8 cellular contexts compared by ENCODE assay signal in genomic region chrX:71098302-71098701, GRCh38. TPM values are rescaled to one million over a fixed set of nuclear protein-coding genes. Genes with fewer than 3 reads are reported as not detected.
A peak's percentile ranks its signal among the peaks of the same experiment; 100 is the strongest.
DNase-seq lines count a peak whose midpoint lies in the region; ATAC-seq, FAIRE-seq and TF ChIP-seq lines count a peak whose summit lies in the region.

No MANE protein-coding gene starts in this region.

- H3K9me3 Mint-ChIP-seq in activated CD4-positive, alpha-beta memory T cell treated with anti-CD3 and anti-CD28 coated beads, Interleukin-2, amount 10 ng/mL, durations not matched to agents 7 days and 5 days = no peaks in the 10 kb centered on the region
- H3K9me3 Mint-ChIP-seq in endothelial cell (ENCODE audit: unreplicated experiment) (no peaks in the 10 kb centered on the region), naive B cell (peaks cover 0 to 5% (median 0%) of the 10 kb centered on the region in 7 donors)

- H3K9me3 ChIP-seq in testis = no peaks in the 10 kb centered on the region

- peaks cover 47% of the 10 kb centered on the region for H3K4me1 Mint-ChIP-seq in activated CD4-positive, alpha-beta memory T cell treated with anti-CD3 and anti-CD28 coated beads, Interleukin-2, amount 10 ng/mL, durations not matched to agents 7 days and 5 days
- H3K4me1 Mint-ChIP-seq in endothelial cell (ENCODE audit: unreplicated experiment) (peaks cover 15% of the 10 kb centered on the region), naive B cell (peaks cover 26 to 58% (median 38%) of the 10 kb centered on the region in 3 donors)

- H3K27me3 ChIP-seq in testis = no peaks in the 10 kb centered on the region

- TF ChIP-seq POLR2A in GM12892 (IDR thresholded peaks at IDR 0.05; ENCODE audit: low read depth, low read length) (no peak), testis (IDR thresholded peaks at IDR 0.05) (no peak)

- intact Hi-C loops in testis (cut with DNase I; ENCODE audit: low total_unique reads) = no loop called here

- H3K4me3 ChIP-seq in testis = no peak overlapping the region

- CTCF ChIA-PET in activated CD4-positive, alpha-beta memory T cell treated with anti-CD3 and anti-CD28 coated beads, Interleukin-2, amount 10 ng/mL, durations not matched to agents 7 days and 5 days (lab: Charles Lee) = interaction anchor here (1.0 to 2.6 kb wide), 4 partner anchors 13 to 128 kb away, joined by 4 to 8 read pairs (median 4); partner anchors contain the start of gene IL2RG

- H3K27ac ChIP-seq in 22Rv1 (no peak overlapping the region), testis (peak overlapping the region in 1 of 2 donors; percentile 45)

- ATAC-seq in naive B cell (ENCODE audit: low read depth in 2 of 2) (peak; percentile 59 to 63), HG03159 (IDR thresholded peaks at IDR 0.05; ENCODE audit: unreplicated experiment) (no peak)

- TF ChIP-seq CTCF in 22Rv1 (IDR thresholded peaks at IDR 0.05) (peak; percentile 39), endothelial cell (IDR thresholded peaks at IDR 0.05; ENCODE audit: unreplicated experiment) (no peak), testis (IDR thresholded peaks at IDR 0.05) (peak in 2 of 3 experiments; percentile 25 to 30)

- H3K4me1 ChIP-seq in testis = peaks cover 4% of the 10 kb centered on the region

- POLR2A ChIA-PET in activated CD4-positive, alpha-beta memory T cell treated with anti-CD3 and anti-CD28 coated beads, Interleukin-2, amount 10 ng/mL, durations not matched to agents 7 days and 5 days (lab: Charles Lee) = interaction anchor here (1.4 to 2.7 kb wide), 2 partner anchors 13 to 20 kb away, joined by 6 to 30 read pairs; partner anchors contain the start of genes IL2RG and MED12

- H3K36me3 Mint-ChIP-seq in activated CD4-positive, alpha-beta memory T cell treated with anti-CD3 and anti-CD28 coated beads, Interleukin-2, amount 10 ng/mL, durations not matched to agents 7 days and 5 days (ENCODE audit: low read depth) = no peaks in the 10 kb centered on the region
- H3K36me3 Mint-ChIP-seq in endothelial cell (ENCODE audit: low read depth, unreplicated experiment) (no peaks in the 10 kb centered on the region), naive B cell (no peaks in the 10 kb centered on the region)

- peak; percentile 83 for FAIRE-seq in GM12892 (lab: Jason Lieb, UNC)

- WGBS in testis, 2 donors = 22 to 29% methylated on average over 1 to 2 of the region's 2 CpGs

- no peak overlapping the region for H3K4me3 Mint-ChIP-seq in activated CD4-positive, alpha-beta memory T cell treated with anti-CD3 and anti-CD28 coated beads, Interleukin-2, amount 10 ng/mL, durations not matched to agents 7 days and 5 days
- H3K4me3 Mint-ChIP-seq in endothelial cell (ENCODE audit: unreplicated experiment) (no peak overlapping the region), naive B cell (peak overlapping the region in 6 of 8 donors; percentile 24 to 81 (median 54))

- no peaks in the 10 kb centered on the region for H3K36me3 ChIP-seq in testis (ENCODE audit: low read depth, missing control alignments)

- H3K27ac Mint-ChIP-seq in activated CD4-positive, alpha-beta memory T cell treated with anti-CD3 and anti-CD28 coated beads, Interleukin-2, amount 10 ng/mL, durations not matched to agents 7 days and 5 days = no peak overlapping the region
- H3K27ac Mint-ChIP-seq in endothelial cell (ENCODE audit: unreplicated experiment) = no peak overlapping the region
- peak overlapping the region in 3 of 6 donors; percentile 19 to 71 (median 49) for H3K27ac Mint-ChIP-seq in naive B cell

- DNase-seq in GM12892 (ENCODE audit: insufficient read length) (no peak), NCI-H226 (peak; percentile 8), endothelial cell (ENCODE audit: low spot score) (peak; percentile 61), naive B cell (peak; percentile 76), testis (peak; percentile 83)
- peak; percentile 76 for DNase-seq in activated CD4-positive, alpha-beta memory T cell treated with anti-CD3 and anti-CD28 coated beads, Interleukin-2, amount 10 ng/mL, durations not matched to agents 7 days and 5 days

- H3K27me3 Mint-ChIP-seq in activated CD4-positive, alpha-beta memory T cell treated with anti-CD3 and anti-CD28 coated beads, Interleukin-2, amount 10 ng/mL, durations not matched to agents 7 days and 5 days = peaks cover 2% of the 10 kb centered on the region
- H3K27me3 Mint-ChIP-seq in endothelial cell (ENCODE audit: unreplicated experiment) = peaks cover 4% of the 10 kb centered on the region
- H3K27me3 Mint-ChIP-seq in naive B cell = peaks cover 0 to 20% (median 0%) of the 10 kb centered on the region in 3 donors

RNA-seq across cellular contexts. Expression of gene FOXO4, which starts 2.7 kb away (rescaled TPM):
- polyA plus RNA-seq in GM12892 (2012; ENCODE audit: missing spikeins) = 3.7 TPM
- total RNA-seq in activated CD4-positive, alpha-beta memory T cell treated with anti-CD3 and anti-CD28 coated beads, Interleukin-2, amount 10 ng/mL, durations not matched to agents 7 days and 5 days = 10 to 100 TPM; 18.4 to 20.4 TPM
- total RNA-seq in endothelial cell (ENCODE audit: unreplicated experiment) = 16.4 TPM
- polyA plus RNA-seq in naive B cell (ENCODE audit: low read depth in 6 of 6) = 1 to 10 TPM; 1.1 to 3.7 (median 2.2) TPM
- total RNA-seq in testis = 10 to 100 TPM; 58.0 to 71.8 TPM
- 39.5 TPM for polyA plus RNA-seq in testis (ENCODE audit: insufficient read depth, low read depth, low replicate concordance)

RNA-seq across cellular contexts. Expression of gene CXorf65, which starts 8.2 kb away (rescaled TPM):
- 5.3 TPM for polyA plus RNA-seq in GM12892 (2012; ENCODE audit: missing spikeins)
- total RNA-seq in activated CD4-positive, alpha-beta memory T cell treated with anti-CD3 and anti-CD28 coated beads, Interleukin-2, amount 10 ng/mL, durations not matched to agents 7 days and 5 days = 10 to 100 TPM; 26.4 to 29.9 TPM
- total RNA-seq in endothelial cell (ENCODE audit: unreplicated experiment) (not detected), testis (10 to 100 TPM in 1 of 2 donors, 1 to 10 TPM in 1; 2.8 to 13.2 TPM)
- polyA plus RNA-seq in naive B cell (ENCODE audit: low read depth in 6 of 6) (1 to 10 TPM in 5 of 6 donors, under 1 TPM in 1; 0.46 to 6.2 (median 2.0) TPM), testis (ENCODE audit: insufficient read depth, low read depth, low replicate concordance) (22.9 TPM)

RNA-seq across cellular contexts. Expression of gene IL2RG, which starts 13.1 kb away (rescaled TPM):
- 166 TPM for polyA plus RNA-seq in GM12892 (2012; ENCODE audit: missing spikeins)
- 100 to 1,000 TPM; 633 to 637 TPM for total RNA-seq in activated CD4-positive, alpha-beta memory T cell treated with anti-CD3 and anti-CD28 coated beads, Interleukin-2, amount 10 ng/mL, durations not matched to agents 7 days and 5 days
- not detected for total RNA-seq in endothelial cell (ENCODE audit: unreplicated experiment)
- polyA plus RNA-seq in naive B cell (ENCODE audit: low read depth in 6 of 6) = 1,000 to 10,000 TPM in 1 of 6 donors, 100 to 1,000 TPM in 5; 789 to 1,133 (median 826) TPM
- 1 to 10 TPM; 1.7 to 7.7 TPM for total RNA-seq in testis
- polyA plus RNA-seq in testis (ENCODE audit: insufficient read depth, low read depth, low replicate concordance) = 6.8 TPM

RNA-seq across cellular contexts. Expression of gene MED12, which starts 20.1 kb away (rescaled TPM):
- polyA plus RNA-seq in GM12892 (2012; ENCODE audit: missing spikeins) = 11.9 TPM
- 10 to 100 TPM; 56.5 to 61.3 TPM for total RNA-seq in activated CD4-positive, alpha-beta memory T cell treated with anti-CD3 and anti-CD28 coated beads, Interleukin-2, amount 10 ng/mL, durations not matched to agents 7 days and 5 days
- 128 TPM for total RNA-seq in endothelial cell (ENCODE audit: unreplicated experiment)
- polyA plus RNA-seq in naive B cell (ENCODE audit: low read depth in 6 of 6) = 10 to 100 TPM in 2 of 6 donors, 1 to 10 TPM in 4; 7.2 to 20.3 (median 9.0) TPM
- 100 to 1,000 TPM; 102 to 110 TPM for total RNA-seq in testis
- 35.0 TPM for polyA plus RNA-seq in testis (ENCODE audit: insufficient read depth, low read depth, low replicate concordance)

RNA-seq across cellular contexts. Expression of gene SNX12, which starts 30.2 kb away (rescaled TPM):
- 26.7 TPM for polyA plus RNA-seq in GM12892 (2012; ENCODE audit: missing spikeins)
- total RNA-seq in activated CD4-positive, alpha-beta memory T cell treated with anti-CD3 and anti-CD28 coated beads, Interleukin-2, amount 10 ng/mL, durations not matched to agents 7 days and 5 days = 10 to 100 TPM; 43.2 to 43.5 TPM
- total RNA-seq in endothelial cell (ENCODE audit: unreplicated experiment) (95.0 TPM), testis (10 to 100 TPM; 35.4 to 53.1 TPM)
- polyA plus RNA-seq in naive B cell (ENCODE audit: low read depth in 6 of 6) (1 to 10 TPM in 5 of 6 donors, under 1 TPM in 1; 0.86 to 7.6 (median 3.3) TPM), testis (ENCODE audit: insufficient read depth, low read depth, low replicate concordance) (39.4 TPM)

Comparison
In these comparisons a context has a peak if more than half of its experiments do, and no peak if none do; other contexts are left out.
1. H3K4me3 Mint-ChIP-seq: peak in naive B cell (6 of 8); none in activated CD4-positive, alpha-beta memory T cell treated with anti-CD3 and anti-CD28 coated beads, Interleukin-2, amount 10 ng/mL, durations not matched to agents 7 days and 5 days (single experiment) and endothelial cell (single experiment).
2. RNA of gene IL2RG, which starts 13.1 kb away (total RNA-seq): 633 to 637 TPM in activated CD4-positive, alpha-beta memory T cell treated with anti-CD3 and anti-CD28 coated beads, Interleukin-2, amount 10 ng/mL, durations not matched to agents 7 days and 5 days; 1.7 to 7.7 TPM in testis and not detected in endothelial cell (single experiment); every median in the first group is over 10 times any median in the second.